Comparison of ENCODE assay signal across 1 cellular context in genomic region chr2:231222318-231223000, GRCh38.
TF ChIP-seq lines count a peak whose summit lies in the region.

No MANE protein-coding gene starts in this region.

TF ChIP-seq in HepG2, 621 proteins besides CTCF, POLR2A, EP300 and RAD21 (continued from another document):
- TF ChIP-seq BCLAF1 (IDR thresholded peaks at IDR 0.05) (no peak), SALL1 (CRISPR knock-in tag; IDR thresholded peaks at IDR 0.05) (no peak), ZNF12 (CRISPR knock-in tag; IDR thresholded peaks at IDR 0.05) (no peak), ZNF674 (CRISPR knock-in tag; IDR thresholded peaks at IDR 0.05; ENCODE audit: low read depth) (no peak), ZFP36L1 (CRISPR knock-in tag; IDR thresholded peaks at IDR 0.05) (no peak), ZBTB20 (CRISPR knock-in tag; IDR thresholded peaks at IDR 0.05; ENCODE audit: borderline replicate concordance, low read depth) (no peak), ZNF737 (CRISPR knock-in tag; IDR thresholded peaks at IDR 0.05; ENCODE audit: borderline replicate concordance) (no peak)
